24 cellular contexts compared by ENCODE assay signal in the genomic region with DNA sequence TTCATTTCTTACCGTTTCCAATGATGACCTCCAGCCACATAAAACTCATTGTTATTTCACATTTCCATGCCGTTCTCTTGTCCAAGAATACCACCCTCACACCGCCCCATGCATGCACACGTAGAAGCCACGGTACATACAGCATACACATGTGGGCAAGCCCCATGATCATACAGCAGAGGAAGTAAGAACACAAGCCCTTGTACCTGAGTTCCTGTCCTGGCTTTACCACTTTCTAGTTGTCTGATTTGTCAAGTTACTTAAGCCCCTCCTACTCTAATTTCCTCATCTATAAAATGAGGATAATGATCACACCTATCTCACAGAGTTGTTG. TPM values are rescaled to one million over a fixed set of nuclear protein-coding genes. Genes with fewer than 3 reads are reported as not detected.
A peak's percentile ranks its signal among the peaks of the same experiment; 100 is the strongest.
DNase-seq lines count a peak whose midpoint lies in the region; ATAC-seq and TF ChIP-seq lines count a peak whose summit lies in the region.
"Had no signal": no experiment of that assay in that cellular context is flagged by ENCODE, and none has a peak within 500 bp of the region (broad histone marks: within the 10 kb centered on the region; RNA-seq: fewer than 3 reads in every experiment).

No MANE protein-coding gene starts in this region.

- CTCF ChIA-PET in activated CD4-positive, alpha-beta T cell treated with anti-CD3 and anti-CD28 coated beads for 36 hours (lab: Charles Lee) = interaction anchor here (0.7 to 2.0 kb wide), 9 partner anchors 12 to 140 kb away, joined by 3 to 10 read pairs (median 5); no protein-coding TSS in a partner anchor
- CTCF ChIA-PET in activated CD8-positive, alpha-beta T cell treated with anti-CD3 and anti-CD28 coated beads for 36 hours (lab: Charles Lee) = interaction anchor here (0.8 to 5.1 kb wide), 8 partner anchors 9 to 174 kb away, joined by 3 to 22 read pairs (median 4); no protein-coding TSS in a partner anchor

- peak overlapping the region; percentile 29; the same call in 1 of the 2 replicates for H3K4me3 ChIP-seq in GM08714 (ENCODE audit: low read length)
- H3K4me3 ChIP-seq: K562, SJSA1, vagina had no signal

- ATAC-seq in activated CD4-positive, alpha-beta T cell treated with anti-CD3 and anti-CD28 coated beads for 36 hours = no peak
- ATAC-seq in activated CD8-positive, alpha-beta T cell treated with anti-CD3 and anti-CD28 coated beads for 36 hours = no peak
- peak; percentile 72 for ATAC-seq in effector memory CD8-positive, alpha-beta T cell (replicated peaks)
- no peak for ATAC-seq in GM18870 (IDR thresholded peaks at IDR 0.05; ENCODE audit: unreplicated experiment)
- ATAC-seq: K562, left lobe of liver had no signal

- POLR2A ChIA-PET in activated CD4-positive, alpha-beta T cell treated with anti-CD3 and anti-CD28 coated beads for 36 hours (lab: Charles Lee) = interaction anchor here (1.1 kb wide), 1 partner anchor 26 kb away, joined by 4 read pairs; no protein-coding TSS in a partner anchor
- POLR2A ChIA-PET in activated CD8-positive, alpha-beta T cell treated with anti-CD3 and anti-CD28 coated beads for 36 hours (lab: Charles Lee) = interaction anchor here (1.6 to 3.7 kb wide), 3 partner anchors 22 to 223 kb away, joined by 4 to 14 read pairs (median 6); no protein-coding TSS in a partner anchor

- peak overlapping the region; percentile 94 for H3K27ac Mint-ChIP-seq in activated CD4-positive, alpha-beta T cell treated with anti-CD3 and anti-CD28 coated beads for 36 hours
- H3K27ac Mint-ChIP-seq in activated CD8-positive, alpha-beta T cell treated with anti-CD3 and anti-CD28 coated beads for 36 hours = peak overlapping the region; percentile 91
- H3K27ac Mint-ChIP-seq in effector memory CD8-positive, alpha-beta T cell = peak overlapping the region; percentile 80 to 88

- no peak for DNase-seq in activated CD4-positive, alpha-beta T cell treated with anti-CD3 and anti-CD28 coated beads for 36 hours
- no peak for DNase-seq in activated CD4-positive, alpha-beta T cell treated with anti-CD3 and anti-CD28 coated beads for 4 hours
- DNase-seq in activated CD8-positive, alpha-beta T cell treated with anti-CD3 and anti-CD28 coated beads for 36 hours = no peak
- no peak for DNase-seq in effector memory CD8-positive, alpha-beta T cell
- DNase-seq in NCI-H510A (lab: John Stamatoyannopoulos, UW) = no peak
- DNase-seq in NCI-H1092 treated with DMSO at 0.1 percent for 48 hours (lab: John Stamatoyannopoulos, UW) = no peak
- DNase-seq: aorta; BE2C; cerebellar nuclear complex; DMS153; effector CD8-positive, alpha-beta T cell; GDM1; glutamatergic neuron; NCI-H1694 treated with DMSO at 0.1 percent for 48 hours; NCI-H774; stimulated activated CD4-positive, alpha-beta T cell treated with anti-CD3 and anti-CD28 coated beads, Interleukin-4, amount 100 ng/mL, for 4 hours; substantia nigra had no signal

- TF ChIP-seq CTCF in activated CD8-positive, alpha-beta T cell treated with anti-CD3 and anti-CD28 coated beads for 36 hours (IDR thresholded peaks at IDR 0.05) = no peak

- intact Hi-C loops in activated CD4-positive, alpha-beta T cell treated with anti-CD3 and anti-CD28 coated beads for 36 hours (cut with DNase I, micrococcal nuclease) = loop anchor here (1.0 to 10.0 kb wide), 3 partner anchors 27 to 392 kb away; a partner anchor contains a TSS
- intact Hi-C loops in activated CD8-positive, alpha-beta T cell treated with anti-CD3 and anti-CD28 coated beads for 36 hours (cut with micrococcal nuclease) = no loop called here

- no peaks in the 10 kb centered on the region for H3K9me3 Mint-ChIP-seq in activated CD4-positive, alpha-beta T cell treated with anti-CD3 and anti-CD28 coated beads for 36 hours (ENCODE audit: low read depth)
- H3K9me3 Mint-ChIP-seq in activated CD8-positive, alpha-beta T cell treated with anti-CD3 and anti-CD28 coated beads for 36 hours = no peaks in the 10 kb centered on the region
- no peaks in the 10 kb centered on the region for H3K9me3 Mint-ChIP-seq in effector memory CD8-positive, alpha-beta T cell
- H3K9me3 Mint-ChIP-seq: mesothelial cell of epicardium had no signal

- no peaks in the 10 kb centered on the region for H3K27me3 Mint-ChIP-seq in activated CD4-positive, alpha-beta T cell treated with anti-CD3 and anti-CD28 coated beads for 36 hours
- H3K27me3 Mint-ChIP-seq in activated CD8-positive, alpha-beta T cell treated with anti-CD3 and anti-CD28 coated beads for 36 hours = no peaks in the 10 kb centered on the region
- no peaks in the 10 kb centered on the region for H3K27me3 Mint-ChIP-seq in effector memory CD8-positive, alpha-beta T cell

- peak overlapping the region; percentile 39 for H3K4me3 Mint-ChIP-seq in activated CD4-positive, alpha-beta T cell treated with anti-CD3 and anti-CD28 coated beads for 36 hours
- H3K4me3 Mint-ChIP-seq in activated CD8-positive, alpha-beta T cell treated with anti-CD3 and anti-CD28 coated beads for 36 hours = peak overlapping the region; percentile 43
- H3K4me3 Mint-ChIP-seq in effector memory CD8-positive, alpha-beta T cell = peak overlapping the region in 1 of 2 donors; percentile 54
- H3K4me3 Mint-ChIP-seq: mesothelial cell of epicardium had no signal

- H3K36me3 Mint-ChIP-seq in activated CD4-positive, alpha-beta T cell treated with anti-CD3 and anti-CD28 coated beads for 36 hours (ENCODE audit: low read depth) = peaks cover 23% of the 10 kb centered on the region
- H3K36me3 Mint-ChIP-seq in activated CD8-positive, alpha-beta T cell treated with anti-CD3 and anti-CD28 coated beads for 36 hours (ENCODE audit: low read depth) = peaks cover 18% of the 10 kb centered on the region
- H3K36me3 Mint-ChIP-seq in effector memory CD8-positive, alpha-beta T cell (ENCODE audit: insufficient read depth) = peaks cover 8% of the 10 kb centered on the region

- H3K4me1 Mint-ChIP-seq in activated CD4-positive, alpha-beta T cell treated with anti-CD3 and anti-CD28 coated beads for 36 hours = peaks cover 65% of the 10 kb centered on the region
- H3K4me1 Mint-ChIP-seq in activated CD8-positive, alpha-beta T cell treated with anti-CD3 and anti-CD28 coated beads for 36 hours (ENCODE audit: low read depth) = peaks cover 59% of the 10 kb centered on the region
- peaks cover 17 to 26% of the 10 kb centered on the region in 2 donors for H3K4me1 Mint-ChIP-seq in effector memory CD8-positive, alpha-beta T cell (ENCODE audit: low read depth in 2 of 2)

RNA-seq across cellular contexts. Expression of a gene that starts 59.9 kb away (rescaled TPM):
- total RNA-seq in activated CD4-positive, alpha-beta T cell treated with anti-CD3 and anti-CD28 coated beads for 36 hours = 10 to 100 TPM; 39.3 to 40.4 TPM
- total RNA-seq in activated CD8-positive, alpha-beta T cell treated with anti-CD3 and anti-CD28 coated beads for 36 hours = 10 to 100 TPM; 28.2 to 30.2 TPM
